In the genomic region with DNA sequence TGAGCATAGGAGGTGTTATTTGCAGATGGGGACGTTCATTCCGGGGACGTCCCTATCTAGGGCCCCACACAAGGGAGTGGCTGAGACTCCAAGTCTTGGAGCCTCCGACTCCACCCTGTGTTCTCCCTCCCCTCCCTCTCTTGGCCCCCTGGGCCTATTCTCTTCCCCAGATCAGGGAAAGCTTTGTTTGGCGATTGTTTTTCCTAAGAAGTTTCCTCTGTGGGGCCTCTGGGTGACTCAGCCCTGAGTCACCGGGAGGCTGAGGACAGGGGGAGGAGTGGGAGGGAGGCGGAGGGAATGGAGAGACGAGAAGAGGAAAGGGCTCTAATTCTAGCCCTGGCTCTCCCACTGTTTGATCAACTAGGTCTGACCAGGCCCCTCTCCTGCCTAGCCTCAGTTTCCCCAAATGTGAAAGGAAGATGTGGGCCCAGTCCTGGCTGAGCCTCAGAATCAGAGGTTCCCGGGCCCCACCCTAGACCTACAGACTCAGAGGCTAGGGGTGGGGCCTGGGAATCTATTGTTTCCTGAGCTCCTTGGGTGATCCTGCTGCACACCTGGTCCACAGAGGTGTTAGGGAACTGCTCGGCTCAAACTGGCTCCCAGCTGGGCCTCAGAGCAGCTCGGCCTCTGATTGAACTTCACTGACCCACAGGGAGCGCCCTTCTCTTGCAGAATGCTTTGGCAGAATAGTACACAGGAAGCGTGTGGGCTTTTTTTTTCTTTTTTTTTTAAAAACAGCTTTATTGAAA, we compare ENCODE assay signal across 8 cellular contexts. TPM values are rescaled to one million over a fixed set of nuclear protein-coding genes. Genes with fewer than 3 reads are reported as not detected.
DNase-seq lines count a peak whose midpoint lies in the region; ATAC-seq and TF ChIP-seq lines count a peak whose summit lies in the region.

No MANE protein-coding gene starts in this region.

- 3% methylated on average over 12 of the region's 13 CpGs for WGBS in HUES64

- H3K27ac ChIP-seq in HUES64 (ENCODE audit: low read depth, low read length), result peak overlapping the region; percentile 88; the same call in 1 of the 2 replicates
- H3K27ac ChIP-seq in uterus, result peak overlapping the region; percentile 97 to 100

- intact Hi-C loops in uterus (cut with DNase I; ENCODE audit: low total_unique reads), result no loop called here

- no peaks in the 10 kb centered on the region for H3K9me3 Mint-ChIP-seq in nephron progenitor cell

- no peaks in the 10 kb centered on the region for H3K36me3 ChIP-seq in HUES64 (ENCODE audit: insufficient read depth, low read length)
- H3K36me3 ChIP-seq in uterus, result no peaks in the 10 kb centered on the region

- H3K4me1 ChIP-seq in HUES64 (ENCODE audit: insufficient read depth, low read length) (peaks cover 44% of the 10 kb centered on the region), uterus (peaks cover 59 to 62% of the 10 kb centered on the region in 2 donors)

- H3K36me3 Mint-ChIP-seq in nephron progenitor cell (ENCODE audit: low read depth), result no peaks in the 10 kb centered on the region

- TF ChIP-seq CTCF in fibroblast of the aortic adventitia (IDR thresholded peaks at IDR 0.05; ENCODE audit: insufficient read depth, low read length) (peak; percentile 34), nephron progenitor cell (IDR thresholded peaks at IDR 0.05) (no peak), uterus (IDR thresholded peaks at IDR 0.05) (peak in 3 of 4 experiments; percentile 17 to 34 (median 21))

- ATAC-seq in GM19397 (IDR thresholded peaks at IDR 0.05; ENCODE audit: unreplicated experiment), result no peak

- H3K4me1 Mint-ChIP-seq in nephron progenitor cell, result peaks cover 62% of the 10 kb centered on the region

- H3K27me3 ChIP-seq in HUES64 (ENCODE audit: insufficient read depth, low read length) (peaks cover 76% of the 10 kb centered on the region), uterus (no peaks in the 10 kb centered on the region)

- H3K9me3 ChIP-seq in HUES64 (ENCODE audit: insufficient read depth, low read depth, low read length), result no peaks in the 10 kb centered on the region
- no peaks in the 10 kb centered on the region for H3K9me3 ChIP-seq in uterus

- H3K4me3 ChIP-seq in HUES64 (ENCODE audit: low read length), result peak overlapping the region; percentile 25
- peak overlapping the region; percentile 35 for H3K4me3 ChIP-seq in fibroblast of the aortic adventitia (ENCODE audit: low read depth, low read length)
- H3K4me3 ChIP-seq in uterus, result peak overlapping the region in 1 of 2 donors; percentile 21

- 0 out of 2 replicates have a peak overlapping the region, but pooled peaks have one; percentile 29 for H3K9ac ChIP-seq in HUES64 (ENCODE audit: low read depth, low read length)

- no peak overlapping the region for H3K4me3 Mint-ChIP-seq in nephron progenitor cell

- peak; percentile 47 to 61 for TF ChIP-seq POLR2A in uterus (IDR thresholded peaks at IDR 0.05)

- peak overlapping the region; percentile 77 for H3K27ac Mint-ChIP-seq in nephron progenitor cell

- peak; percentile 48 for DNase-seq in CMK (ENCODE audit: low read depth)
- DNase-seq in UCSD-AML1 (lab: John Stamatoyannopoulos, UW; ENCODE audit: unreplicated experiment), result peak; percentile 84
- peak; percentile 96 for DNase-seq in fibroblast of the aortic adventitia (ENCODE audit: low read depth)
- no peak for DNase-seq in nephron progenitor cell
- peak; percentile 90 to 94 for DNase-seq in uterus
- no peak for DNase-seq in NK-92 treated with Interleukin-12 subunit alpha and Interleukin-12 subunit beta, amount 100 ng/mL, for 24 hours (lab: John Stamatoyannopoulos, UW)

- peaks cover 10% of the 10 kb centered on the region for H3K27me3 Mint-ChIP-seq in nephron progenitor cell (ENCODE audit: low read depth, poor library complexity)

RNA-seq across cellular contexts. Expression of a gene that starts 19.2 kb away (rescaled TPM):
- 44.3 TPM for polyA plus RNA-seq in HUES64 (2013, experiment 1 of 2)
- 57.1 TPM for polyA plus RNA-seq in HUES64 (2013, experiment 2 of 2)
- total RNA-seq in fibroblast of the aortic adventitia (ENCODE audit: low replicate concordance) (253 and 293 TPM in 2 replicates), uterus (1,000 to 10,000 TPM in 2 of 4 donors, 100 to 1,000 TPM in 2; 567 to 1,619 (median 884) TPM)

Comparison
In these comparisons a context has a peak if more than half of its experiments do, and no peak if none do; other contexts are left out.
1. DNase-seq: peak in CMK (single experiment), UCSD-AML1 (single experiment), fibroblast of the aortic adventitia (single experiment) and uterus (2 of 2); none in nephron progenitor cell (single experiment) and NK-92 treated with Interleukin-12 subunit alpha and Interleukin-12 subunit beta, amount 100 ng/mL, for 24 hours (single experiment).